14 cellular contexts compared by ENCODE assay signal in genomic region chr1:74613894-74614293, GRCh38. TPM values are rescaled to one million over a fixed set of nuclear protein-coding genes. Genes with fewer than 3 reads are reported as not detected.
"Had no signal": no experiment of that assay in that cellular context is flagged by ENCODE, and none has a peak within 500 bp of the region (broad histone marks: within the 10 kb centered on the region; RNA-seq: fewer than 3 reads in every experiment).

No MANE protein-coding gene starts in this region.

- DNase-seq: activated B cell treated with CpG ODN at 0.5 μM for 24 hours; activated CD4-positive, alpha-beta T cell treated with anti-CD3 and anti-CD28 coated beads for 48 hours; activated CD8-positive, alpha-beta memory T cell treated with anti-CD3 and anti-CD28 coated beads, Interleukin-2, amount 50 U/mL, for 4 hours; activated CD8-positive, alpha-beta T cell treated with anti-CD3 and anti-CD28 coated beads, Interleukin-2, amount 10 ng/mL, durations not matched to agents 7 days and 5 days; activated effector memory CD4-positive, alpha-beta T cell treated with anti-CD3 and anti-CD28 coated beads, Interleukin-2, amount 50 U/mL, for 16 hours; activated T-cell treated with anti-CD3 and anti-CD28 coated beads, Interleukin-2, amount 50 U/mL, for 48 hours; amniotic stem cell; caudate nucleus; left lung; mesendoderm; natural killer cell; stimulated activated CD4-positive, alpha-beta T cell treated with anti-CD3 and anti-CD28 coated beads, Interleukin-1b, Interleukin-23, amount 100 ng/mL, for 48 hours; stimulated activated naive CD8-positive, alpha-beta T cell treated with anti-CD3 and anti-CD28 coated beads, Interleukin-15, amount 100 ng/mL, for 72 hours had no signal

- ATAC-seq: activated CD8-positive, alpha-beta T cell treated with anti-CD3 and anti-CD28 coated beads, Interleukin-2, amount 10 ng/mL, durations not matched to agents 7 days and 5 days; esophagus mucosa; left lung; natural killer cell; stimulated activated naive CD8-positive, alpha-beta T cell treated with anti-CD3 and anti-CD28 coated beads, Interleukin-15, amount 100 ng/mL, for 72 hours had no signal

RNA-seq across cellular contexts. Expression of gene ERICH3, which starts 59.7 kb away (rescaled TPM):
- total RNA-seq: activated CD8-positive, alpha-beta T cell treated with anti-CD3 and anti-CD28 coated beads, Interleukin-2, amount 10 ng/mL, durations not matched to agents 7 days and 5 days; esophagus mucosa had no signal
